8 cellular contexts compared by ENCODE assay signal in the genomic region with DNA sequence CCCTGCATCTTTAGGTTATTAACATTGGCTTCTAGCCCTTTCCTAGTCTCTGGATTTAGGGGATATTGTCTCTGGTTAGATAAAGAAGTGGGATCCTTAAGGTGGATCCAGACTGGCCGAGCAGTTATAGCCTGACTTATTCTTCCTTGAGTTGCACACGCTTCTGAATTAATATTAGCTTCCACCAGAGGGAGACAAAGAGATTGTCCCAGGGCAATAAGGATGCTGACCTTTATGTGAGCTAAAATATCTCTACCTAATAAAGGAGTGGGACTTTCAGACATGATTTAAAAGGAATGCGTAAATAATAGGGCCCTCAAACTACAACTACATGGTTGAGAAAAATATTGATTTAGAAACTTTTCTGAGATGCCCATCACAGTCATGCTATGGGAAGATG.
A peak's percentile ranks its signal among the peaks of the same experiment; 100 is the strongest.
DNase-seq lines count a peak whose midpoint lies in the region; ATAC-seq and TF ChIP-seq lines count a peak whose summit lies in the region.

No MANE protein-coding gene starts in this region.

- in situ Hi-C loops in SK-MEL-5 (cut with HindIII; ENCODE audit: low pct_unique_long_range_greater_than_20kb, low sequenced_read_pairs) = no loop called here

- H3K9me3 ChIP-seq in BE2C (no peaks in the 10 kb centered on the region), psoas muscle (no peaks in the 10 kb centered on the region)

- TF ChIP-seq CTCF in BE2C (IDR thresholded peaks at IDR 0.05; ENCODE audit: low read depth, low read length) = peak; percentile 63
- no peak for TF ChIP-seq CTCF in psoas muscle (IDR thresholded peaks at IDR 0.05)

- no peaks in the 10 kb centered on the region for H3K36me3 ChIP-seq in BE2C
- no peaks in the 10 kb centered on the region for H3K36me3 ChIP-seq in psoas muscle (ENCODE audit: insufficient read depth in 1 of 2, low read depth in 1 of 2)

- H3K4me3 ChIP-seq in BE2C (ENCODE audit: low read depth, low read length) = no peak overlapping the region
- no peak overlapping the region for H3K4me3 ChIP-seq in psoas muscle

- H3K27me3 ChIP-seq in BE2C (no peaks in the 10 kb centered on the region), psoas muscle (ENCODE audit: insufficient read depth in 3 of 3, low read length in 2 of 3) (no peaks in the 10 kb centered on the region)

- H3K4me1 ChIP-seq in BE2C (no peaks in the 10 kb centered on the region), psoas muscle (no peaks in the 10 kb centered on the region)

- ATAC-seq in GM19023 (IDR thresholded peaks at IDR 0.05; ENCODE audit: unreplicated experiment) = peak; percentile 86
- peak; percentile 81 for ATAC-seq in HG03442 (IDR thresholded peaks at IDR 0.05; ENCODE audit: unreplicated experiment)
- no peak for ATAC-seq in psoas muscle

- DNase-seq in BE2C (no peak), SK-MEL-5 (ENCODE audit: low read depth, low spot score) (peak; percentile 68), kidney glomerular epithelial cell (lab: John Stamatoyannopoulos, UW) (peak; percentile 28), C1 segment of cervical spinal cord (lab: John Stamatoyannopoulos, UW) (no peak), psoas muscle (no peak)
- no peak for DNase-seq in stimulated activated CD4-positive, alpha-beta T cell treated with anti-CD3 and anti-CD28 coated beads, Interleukin-12 subunit alpha, Interleukin-12 subunit beta, amount 100 ng/mL, for 4 hours

- intact Hi-C loops in psoas muscle (cut with DNase I) = no loop called here

- 59 to 69% (median 69%) methylated on average over 3 of the region's 3 CpGs for WGBS in psoas muscle, 3 donors

- H3K27ac ChIP-seq in psoas muscle = no peak overlapping the region

Comparison
In these comparisons a context has a peak if more than half of its experiments do, and no peak if none do; other contexts are left out.
1. DNase-seq: peak in SK-MEL-5 (single experiment) and kidney glomerular epithelial cell (single experiment); none in BE2C (single experiment), C1 segment of cervical spinal cord (0 of 14), stimulated activated CD4-positive, alpha-beta T cell treated with anti-CD3 and anti-CD28 coated beads, Interleukin-12 subunit alpha, Interleukin-12 subunit beta, amount 100 ng/mL, for 4 hours (single experiment) and psoas muscle (0 of 2).
2. ATAC-seq: peak in GM19023 (single experiment) and HG03442 (single experiment); none in psoas muscle (0 of 4).